ENCODE assay signal across 27 cellular contexts in genomic region chr1:10819198-10819901, GRCh38. TPM values are rescaled to one million over a fixed set of nuclear protein-coding genes. Genes with fewer than 3 reads are reported as not detected.
DNase-seq lines count a peak whose midpoint lies in the region; ATAC-seq, FAIRE-seq and TF ChIP-seq lines count a peak whose summit lies in the region.
"Had no signal": no experiment of that assay in that cellular context is flagged by ENCODE, and none has a peak within 500 bp of the region (broad histone marks: within the 10 kb centered on the region; RNA-seq: fewer than 3 reads in every experiment).

No MANE protein-coding gene starts in this region.

- H3K4me2 ChIP-seq in keratinocyte (ENCODE audit: control insufficient read depth, extremely low read depth, insufficient read depth, low read depth, low read length), result peak overlapping the region; percentile 64
- H3K4me2 ChIP-seq: BLaER1 had no signal

- no peak overlapping the region for H3K27ac ChIP-seq in keratinocyte (ENCODE audit: control insufficient read depth, insufficient read depth, low read length)
- H3K27ac ChIP-seq: BLaER1, lower lobe of right lung, SK-N-MC had no signal

- no peaks in the 10 kb centered on the region for H3K9me3 ChIP-seq in keratinocyte (ENCODE audit: control insufficient read depth, low read depth, low read length)
- H3K9me3 ChIP-seq: BLaER1, Caco-2, lower lobe of right lung, mucosa of descending colon had no signal

- in situ Hi-C loops in G401 (cut with HindIII; ENCODE audit: low sequenced_read_pairs), result no loop called here

- DNase-seq in G401 (ENCODE audit: low spot score), result peak; percentile 30
- DNase-seq in NCI-H2171 treated with DMSO at 0.1 percent for 48 hours (lab: John Stamatoyannopoulos, UW), result peak; percentile 68
- DNase-seq in bronchial epithelial cell (ENCODE audit: low read depth), result no peak
- DNase-seq in keratinocyte (ENCODE audit: low read depth, low spot score), result no peak
- DNase-seq in NCI-H526 (lab: John Stamatoyannopoulos, UW), result no peak
- no peak for DNase-seq in activated CD4-positive, alpha-beta T cell treated with anti-CD3 and anti-CD28 coated beads, Interleukin-2, amount 50 U/mL, for 4 hours
- DNase-seq: activated CD4-positive, alpha-beta memory T cell treated with anti-CD3 and anti-CD28 coated beads, Interleukin-2, amount 10 ng/mL, durations not matched to agents 7 days and 5 days; activated CD4-positive, CD25-positive, alpha-beta regulatory T cell treated with anti-CD3 and anti-CD28 coated beads, Interleukin-2, amount 50 U/mL, for 72 hours; activated CD8-positive, alpha-beta memory T cell treated with anti-CD3 and anti-CD28 coated beads, Interleukin-2, amount 50 U/mL, for 48 hours; activated naive CD4-positive, alpha-beta T cell treated with anti-CD3 and anti-CD28 coated beads, Interleukin-2, amount 50 U/mL, for 16 hours; amygdala; Caco-2; central memory CD4-positive, alpha-beta T cell; kidney; NCI-H1436 treated with DMSO at 0.1 percent for 48 hours; NCI-H2107; NCI-H526 treated with DMSO at 0.1 percent for 48 hours; stimulated activated naive B cell treated with anti-CD40 and anti-IgM and Interleukin-4, amounts not matched to agents 10 μg/mL and 1 μg/mL and 100 μg/mL, for 72 hours had no signal

- FAIRE-seq in bronchial epithelial cell (lab: Jason Lieb, UNC), result peak; percentile 62
- FAIRE-seq in keratinocyte (lab: Jason Lieb, UNC), result no peak
- FAIRE-seq: endothelial cell of umbilical vein, kidney, TTC549 had no signal

- no peak for TF ChIP-seq CTCF in bronchial epithelial cell (IDR thresholded peaks at IDR 0.05; ENCODE audit: insufficient read depth, low read length, severe bottlenecking)
- TF ChIP-seq CTCF in keratinocyte (optimal IDR thresholded peaks at IDR 0.05 in 1 of 3, IDR thresholded peaks at IDR 0.05 in 1 of 3, conservative IDR thresholded peaks at IDR 0.05 in 1 of 3; ENCODE audit: extremely low read depth in 1 of 3, insufficient read depth in 2 of 3, low read length in 3 of 3), result no peak

- no peaks in the 10 kb centered on the region for H3K27me3 ChIP-seq in bronchial epithelial cell (ENCODE audit: control insufficient read depth, insufficient read depth, low read length)
- H3K27me3 ChIP-seq in keratinocyte (ENCODE audit: control insufficient read depth, extremely low read depth, insufficient read depth, low read length), result no peaks in the 10 kb centered on the region
- H3K27me3 ChIP-seq: BLaER1 had no signal

- H3K36me3 ChIP-seq in bronchial epithelial cell (ENCODE audit: control insufficient read depth, insufficient read depth, low read length) (no peaks in the 10 kb centered on the region), keratinocyte (ENCODE audit: control insufficient read depth in 2 of 2, extremely low read depth in 1 of 2, insufficient read depth in 2 of 2, low read length in 2 of 2) (no peaks in the 10 kb centered on the region)
- H3K36me3 ChIP-seq: BLaER1, lower lobe of right lung had no signal

- H3K9ac ChIP-seq in keratinocyte (ENCODE audit: control insufficient read depth, extremely low read depth, insufficient read depth, low read length), result no peak overlapping the region
- H3K9ac ChIP-seq: BLaER1 had no signal

- dilution Hi-C loops in keratinocyte (cut with MboI; ENCODE audit: extremely low pct_ligation_motif_present, low sequenced_read_pairs), result no loop called here

- no peaks in the 10 kb centered on the region for H3K9me1 ChIP-seq in keratinocyte (ENCODE audit: control insufficient read depth, extremely low read depth, insufficient read depth, low read length)

- no peak for ATAC-seq in GM18498 (IDR thresholded peaks at IDR 0.05; ENCODE audit: unreplicated experiment)
- no peak for ATAC-seq in GM21737 (IDR thresholded peaks at IDR 0.05; ENCODE audit: unreplicated experiment)
- ATAC-seq: sciatic nerve; stimulated activated naive B cell treated with anti-CD40 and anti-IgM and Interleukin-4, amounts not matched to agents 10 μg/mL and 1 μg/mL and 100 μg/mL, for 72 hours had no signal

- no peaks in the 10 kb centered on the region for H4K20me1 ChIP-seq in keratinocyte (ENCODE audit: control insufficient read depth, extremely low read depth, insufficient read depth, low read length)
- H4K20me1 ChIP-seq: BLaER1 had no signal

- H2AFZ ChIP-seq in keratinocyte (ENCODE audit: control insufficient read depth, low read length), result no peak overlapping the region

- no peaks in the 10 kb centered on the region for H3K79me2 ChIP-seq in keratinocyte (ENCODE audit: control insufficient read depth, insufficient read depth, low read length)

- H3K4me3 ChIP-seq in bronchial epithelial cell (ENCODE audit: low read depth, low read length) (no peak overlapping the region), keratinocyte (ENCODE audit: control insufficient read depth in 2 of 3, extremely low read depth in 1 of 3, insufficient read depth in 2 of 3, low read depth in 1 of 3, low read length in 3 of 3) (no peak overlapping the region)
- H3K4me3 ChIP-seq: BLaER1, lower lobe of right lung, mucosa of descending colon, SK-N-MC had no signal

- peaks cover 34% of the 10 kb centered on the region for H3K4me1 ChIP-seq in keratinocyte (ENCODE audit: control insufficient read depth, extremely low read depth, insufficient read depth, low read length)
- H3K4me1 ChIP-seq: Caco-2, lower lobe of right lung had no signal

RNA-seq across cellular contexts. Expression of gene CASZ1, which starts 22.9 kb away (rescaled TPM):
- 2.2 and 7.4 TPM in 2 replicates for total RNA-seq in G401 (2014; rRNA removed; shearing (Covaris generic))
- total RNA-seq in bronchial epithelial cell, result 9.2 and 12.7 TPM in 2 replicates
- polyA plus RNA-seq in keratinocyte, result 2.8 to 5.0 TPM (median 4.4 TPM) in 3 replicates
- polyA plus RNA-seq in keratinocyte (2011; ENCODE audit: low read depth), result 66.1 TPM
- 2.4 and 4.8 TPM in 2 replicates for polyA plus RNA-seq in keratinocyte (2011; cell fraction: cytosol; rRNA removed)
- polyA plus RNA-seq in keratinocyte (2011; cell fraction: nucleus; rRNA removed), result 18.6 and 23.7 TPM in 2 replicates
- polyA plus RNA-seq in keratinocyte (2012; ENCODE audit: low replicate concordance), result 5.9 and 27.8 TPM in 2 replicates
- 5.2 to 17.9 TPM (median 7.7 TPM) in 3 replicates for polyA minus RNA-seq in keratinocyte
- polyA minus RNA-seq in keratinocyte (2011; cell fraction: cytosol; rRNA and poly(A)+ RNA removed), result 9.6 TPM
- 17.5 and 18.8 TPM in 2 replicates for polyA minus RNA-seq in keratinocyte (2011; cell fraction: nucleus; rRNA and poly(A)+ RNA removed)

Comparison
In these comparisons a context has a peak if more than half of its experiments do, and no peak if none do; other contexts are left out.
1. DNase-seq: peak in G401 (single experiment) and NCI-H2171 treated with DMSO at 0.1 percent for 48 hours (single experiment); none in bronchial epithelial cell (single experiment), keratinocyte (single experiment), NCI-H526 (0 of 2) and activated CD4-positive, alpha-beta T cell treated with anti-CD3 and anti-CD28 coated beads, Interleukin-2, amount 50 U/mL, for 4 hours (0 of 2).